In genomic region chr14:101962503-101962874, GRCh38 we compare ENCODE assay signal across 1 cellular context.
TF ChIP-seq lines count a peak whose summit lies in the region.

No MANE protein-coding gene starts in this region.

TF ChIP-seq in K562, 482 proteins besides CTCF, POLR2A, EP300 and RAD21 (continued from another document and continues in another):
- TF ChIP-seq ZNF57 (CRISPR knock-in tag; IDR thresholded peaks at IDR 0.05) = no peak
- TF ChIP-seq TARDBP (IDR thresholded peaks at IDR 0.05) = no peak
- TF ChIP-seq MAFK (IDR thresholded peaks at IDR 0.05; ENCODE audit: low read length) = peak; percentile 70; the same call in 1 of the 2 replicates
- TF ChIP-seq NR2C2 (CRISPR knock-in tag; IDR thresholded peaks at IDR 0.05) = no peak
- TF ChIP-seq NR2C2 (tag; IDR thresholded peaks at IDR 0.05) = no peak
- no peak for TF ChIP-seq KDM2B (CRISPR knock-in tag; IDR thresholded peaks at IDR 0.05)
- TF ChIP-seq TSC22D4 (tag; IDR thresholded peaks at IDR 0.05) = no peak
- peak in 1 of 2 experiments; percentile 23; a peak in 1 of 4 replicates for TF ChIP-seq NRF1 (conservative IDR thresholded peaks at IDR 0.05 in 1 of 2, IDR thresholded peaks at IDR 0.05 in 1 of 2)
- no peak for TF ChIP-seq CHD2 (IDR thresholded peaks at IDR 0.05; ENCODE audit: low read depth, low read length)
- TF ChIP-seq ZNF274 (IDR thresholded peaks at IDR 0.05; ENCODE audit: borderline replicate concordance, low read depth, low read length) = no peak
- peak; percentile 98 for TF ChIP-seq NFIC (IDR thresholded peaks at IDR 0.05)
- TF ChIP-seq SPI1 (IDR thresholded peaks at IDR 0.05; ENCODE audit: borderline replicate concordance, low read depth, low read length) = no peak
- no peak for TF ChIP-seq ZNF449 (CRISPR knock-in tag; IDR thresholded peaks at IDR 0.05)
- no peak for TF ChIP-seq MCM7 (IDR thresholded peaks at IDR 0.05)
- TF ChIP-seq RFX7 (CRISPR knock-in tag; IDR thresholded peaks at IDR 0.05) = no peak
- TF ChIP-seq NCOA2 (IDR thresholded peaks at IDR 0.05; ENCODE audit: partially characterized antibody in 2 of 2) = no peak
- TF ChIP-seq NR2F6 (CRISPR knock-in tag; IDR thresholded peaks at IDR 0.05) = no peak
- no peak for TF ChIP-seq ZNF431 (CRISPR knock-in tag; IDR thresholded peaks at IDR 0.05)
- TF ChIP-seq ZNF239 (CRISPR knock-in tag; IDR thresholded peaks at IDR 0.05) = no peak
- TF ChIP-seq TAF1 (IDR thresholded peaks at IDR 0.05; ENCODE audit: control insufficient read depth, extremely low read depth, insufficient read depth, low read length, severe bottlenecking) = no peak
- TF ChIP-seq ZNF551 (CRISPR knock-in tag; IDR thresholded peaks at IDR 0.05) = no peak
- no peak for TF ChIP-seq ZFX (CRISPR knock-in tag; IDR thresholded peaks at IDR 0.05)
- TF ChIP-seq MTA2 (IDR thresholded peaks at IDR 0.05; ENCODE audit: low read depth) = no peak
- TF ChIP-seq ZNF780A (CRISPR knock-in tag; IDR thresholded peaks at IDR 0.05) = no peak
- no peak for TF ChIP-seq ZBTB2 (IDR thresholded peaks at IDR 0.05)
- TF ChIP-seq ZBTB12 (CRISPR knock-in tag; IDR thresholded peaks at IDR 0.05) = no peak
- TF ChIP-seq TAF9B (IDR thresholded peaks at IDR 0.05; ENCODE audit: partially characterized antibody) = no peak
- no peak for TF ChIP-seq U2AF2 (optimal IDR thresholded peaks at IDR 0.05; ENCODE audit: low read depth, low read length)
- TF ChIP-seq POLR2AphosphoS5 (IDR thresholded peaks at IDR 0.05; ENCODE audit: control insufficient read depth, insufficient read depth, low read depth, low read length) = no peak
- no peak for TF ChIP-seq SNAPC5 (CRISPR knock-in tag; IDR thresholded peaks at IDR 0.05)
- no peak for TF ChIP-seq ELK3 (CRISPR knock-in tag; IDR thresholded peaks at IDR 0.05)
- TF ChIP-seq POLR2H (tag; IDR thresholded peaks at IDR 0.05; ENCODE audit: low read depth) = no peak
- peak in 1 of 2 experiments; percentile 33; a peak in 1 of 4 replicates for TF ChIP-seq MNT (conservative IDR thresholded peaks at IDR 0.05)
- TF ChIP-seq LARP7 (IDR thresholded peaks at IDR 0.05) = no peak
- TF ChIP-seq ZBTB40 (IDR thresholded peaks at IDR 0.05) = no peak
- TF ChIP-seq ZBTB40 (CRISPR knock-in tag; IDR thresholded peaks at IDR 0.05) = no peak
- no peak for TF ChIP-seq CBFA2T2 (conservative IDR thresholded peaks at IDR 0.05)
- TF ChIP-seq KAT7 (CRISPR knock-in tag; IDR thresholded peaks at IDR 0.05; ENCODE audit: borderline replicate concordance) = no peak
- TF ChIP-seq ZNF316 (IDR thresholded peaks at IDR 0.05) = peak; percentile 77
- TF ChIP-seq FOXJ2 (tag; IDR thresholded peaks at IDR 0.05) = no peak
- no peak for TF ChIP-seq ZNF140 (CRISPR knock-in tag; IDR thresholded peaks at IDR 0.05)
- no peak for TF ChIP-seq HNRNPLL (IDR thresholded peaks at IDR 0.05; ENCODE audit: low read depth, low read length, poor library complexity, severe bottlenecking)
- TF ChIP-seq ATF1 (CRISPR knock-in tag; IDR thresholded peaks at IDR 0.05) = no peak
- TF ChIP-seq ATF1 (tag; IDR thresholded peaks at IDR 0.05) = no peak
- TF ChIP-seq RCOR1 (IDR thresholded peaks at IDR 0.05; ENCODE audit: borderline replicate concordance in 1 of 2, low read depth in 2 of 2, low read length in 2 of 2) = no peak; a peak in 1 of 4 replicates
- no peak for TF ChIP-seq RB1 (IDR thresholded peaks at IDR 0.05; ENCODE audit: low read depth)
- no peak for TF ChIP-seq SAFB2 (IDR thresholded peaks at IDR 0.05; ENCODE audit: borderline replicate concordance, low read depth, low read length, severe bottlenecking)
- TF ChIP-seq RFX1 (IDR thresholded peaks at IDR 0.05) = no peak
- no peak for TF ChIP-seq EZH2 (IDR thresholded peaks at IDR 0.05; ENCODE audit: borderline replicate concordance, low read depth, low read length)
- no peak for TF ChIP-seq TAF7 (tag; IDR thresholded peaks at IDR 0.05)
- no peak for TF ChIP-seq DDX20 (tag; IDR thresholded peaks at IDR 0.05; ENCODE audit: low read depth)
- no peak for TF ChIP-seq MYNN (IDR thresholded peaks at IDR 0.05)
- no peak for TF ChIP-seq MYNN (CRISPR knock-in tag; IDR thresholded peaks at IDR 0.05)
